In genomic region chr3:171565133-171565532, GRCh38 we compare ENCODE assay signal across 15 cellular contexts.
DNase-seq lines count a peak whose midpoint lies in the region; ATAC-seq and TF ChIP-seq lines count a peak whose summit lies in the region.
"Had no signal": no experiment of that assay in that cellular context is flagged by ENCODE, and none has a peak within 500 bp of the region (broad histone marks: within the 10 kb centered on the region; RNA-seq: fewer than 3 reads in every experiment).

No MANE protein-coding gene starts in this region.

- no peak overlapping the region for H2AFZ ChIP-seq in osteoblast (ENCODE audit: low read length)

- no peaks in the 10 kb centered on the region for H3K9me3 Mint-ChIP-seq in activated CD8-positive, alpha-beta memory T cell treated with anti-CD3 and anti-CD28 coated beads, Interleukin-2, amount 10 ng/mL, durations not matched to agents 7 days and 5 days (ENCODE audit: low read depth)
- H3K9me3 Mint-ChIP-seq: H9 had no signal

- ATAC-seq in activated CD8-positive, alpha-beta memory T cell treated with anti-CD3 and anti-CD28 coated beads, Interleukin-2, amount 10 ng/mL, durations not matched to agents 7 days and 5 days = no peak
- no peak for ATAC-seq in GM18873 (IDR thresholded peaks at IDR 0.05; ENCODE audit: low FRiP score, unreplicated experiment)

- no peaks in the 10 kb centered on the region for H3K9me3 ChIP-seq in osteoblast (ENCODE audit: low read depth, low read length)
- H3K9me3 ChIP-seq: BLaER1 had no signal

- no peaks in the 10 kb centered on the region for H3K79me2 ChIP-seq in osteoblast (ENCODE audit: insufficient read depth, low read length)

- DNase-seq in NCI-H1417 (lab: John Stamatoyannopoulos, UW) = peak in 2 of 3 experiments; percentile 19 to 60
- no peak for DNase-seq in NCI-H1417 treated with DMSO at 0.1 percent for 48 hours (lab: John Stamatoyannopoulos, UW)
- DNase-seq in DMS79 treated with DMSO at 0.1 percent for 48 hours (lab: John Stamatoyannopoulos, UW) = peak; percentile 72
- DNase-seq in myocyte (ENCODE audit: low read depth) = peak; percentile 18
- no peak for DNase-seq in activated CD8-positive, alpha-beta memory T cell treated with anti-CD3 and anti-CD28 coated beads, Interleukin-2, amount 10 ng/mL, durations not matched to agents 7 days and 5 days
- no peak for DNase-seq in osteoblast (ENCODE audit: insufficient read length, low spot score, missing footprints)
- DNase-seq: H9, Kasumi-1, NCI-H1105 treated with DMSO at 0.1 percent for 48 hours, NCI-H774, SIG-M5 had no signal

- peaks cover 9% of the 10 kb centered on the region for H3K4me1 ChIP-seq in osteoblast (ENCODE audit: insufficient read depth, low read length)
- H3K4me1 ChIP-seq: BLaER1 had no signal

- H3K27me3 Mint-ChIP-seq in activated CD8-positive, alpha-beta memory T cell treated with anti-CD3 and anti-CD28 coated beads, Interleukin-2, amount 10 ng/mL, durations not matched to agents 7 days and 5 days = peaks cover 16% of the 10 kb centered on the region

- H3K4me3 ChIP-seq in osteoblast (ENCODE audit: insufficient read depth, low read length) = no peak overlapping the region
- H3K4me3 ChIP-seq: BLaER1 had no signal

- H3K27ac ChIP-seq in VCaP (peak overlapping the region; percentile 18; the same call in 1 of the 2 replicates), osteoblast (ENCODE audit: low read depth, low read length) (no peak overlapping the region)
- H3K27ac ChIP-seq: 22Rv1, BLaER1 had no signal

- no peak overlapping the region for H3K4me2 ChIP-seq in osteoblast (ENCODE audit: insufficient read depth, low read length)
- H3K4me2 ChIP-seq: BLaER1 had no signal

- H3K4me1 Mint-ChIP-seq in activated CD8-positive, alpha-beta memory T cell treated with anti-CD3 and anti-CD28 coated beads, Interleukin-2, amount 10 ng/mL, durations not matched to agents 7 days and 5 days = peaks cover 32% of the 10 kb centered on the region

- H3K27ac Mint-ChIP-seq in activated CD8-positive, alpha-beta memory T cell treated with anti-CD3 and anti-CD28 coated beads, Interleukin-2, amount 10 ng/mL, durations not matched to agents 7 days and 5 days = no peak overlapping the region
- H3K27ac Mint-ChIP-seq: H9 had no signal

- no peaks in the 10 kb centered on the region for H3K36me3 ChIP-seq in osteoblast (ENCODE audit: insufficient read depth, low read length)
- H3K36me3 ChIP-seq: BLaER1 had no signal

- no peak overlapping the region for H3K4me3 Mint-ChIP-seq in activated CD8-positive, alpha-beta memory T cell treated with anti-CD3 and anti-CD28 coated beads, Interleukin-2, amount 10 ng/mL, durations not matched to agents 7 days and 5 days
- H3K4me3 Mint-ChIP-seq: H9 had no signal

- H4K20me1 ChIP-seq in osteoblast (ENCODE audit: insufficient read depth, low read length) = no peaks in the 10 kb centered on the region
- H4K20me1 ChIP-seq: BLaER1 had no signal

- TF ChIP-seq CTCF in VCaP (conservative IDR thresholded peaks at IDR 0.05) (no peak), osteoblast (IDR thresholded peaks at IDR 0.05; ENCODE audit: extremely low read depth, low read depth, low read length) (no peak)

- CTCF ChIA-PET in activated CD8-positive, alpha-beta memory T cell treated with anti-CD3 and anti-CD28 coated beads, Interleukin-2, amount 10 ng/mL, durations not matched to agents 7 days and 5 days (lab: Charles Lee) = interaction anchor here (0.9 to 4.6 kb wide), 14 partner anchors 10 to 776 kb away, joined by 3 to 27 read pairs (median 7); partner anchors contain the start of gene TNIK

- H3K36me3 Mint-ChIP-seq in activated CD8-positive, alpha-beta memory T cell treated with anti-CD3 and anti-CD28 coated beads, Interleukin-2, amount 10 ng/mL, durations not matched to agents 7 days and 5 days = peaks cover 1% of the 10 kb centered on the region

- H3K27me3 ChIP-seq in osteoblast (ENCODE audit: insufficient read depth, low read length) = peaks cover 4% of the 10 kb centered on the region
- H3K27me3 ChIP-seq: BLaER1 had no signal

Comparison
In these comparisons a context has a peak if more than half of its experiments do, and no peak if none do; other contexts are left out.
1. DNase-seq: peak in NCI-H1417 (2 of 3), DMS79 treated with DMSO at 0.1 percent for 48 hours (single experiment) and myocyte (single experiment); none in NCI-H1417 treated with DMSO at 0.1 percent for 48 hours (single experiment), activated CD8-positive, alpha-beta memory T cell treated with anti-CD3 and anti-CD28 coated beads, Interleukin-2, amount 10 ng/mL, durations not matched to agents 7 days and 5 days (single experiment) and osteoblast (single experiment).